Comparison of ENCODE assay signal across 2 cellular contexts in the genomic region with DNA sequence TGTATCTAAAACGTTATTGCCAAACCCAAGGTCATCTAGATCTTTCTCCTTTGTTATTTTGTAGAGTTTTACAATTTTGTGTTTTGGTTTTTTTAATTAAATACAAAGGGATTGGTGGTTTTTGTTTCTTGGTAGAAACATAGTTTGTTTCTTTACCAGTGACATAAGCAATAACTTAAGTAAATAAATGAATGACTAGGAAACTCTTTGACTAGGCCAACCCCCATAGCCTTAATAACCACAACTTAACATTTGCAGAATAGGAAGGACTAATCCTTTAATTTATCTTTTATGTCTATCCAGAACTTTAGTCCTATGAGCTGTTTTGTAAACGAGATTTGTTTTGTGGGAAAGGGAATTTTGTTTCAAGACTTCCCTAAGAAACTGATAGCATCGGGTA.
TF ChIP-seq lines count a peak whose summit lies in the region.

No MANE protein-coding gene starts in this region.

TF ChIP-seq in IMR-90, 13 proteins besides CTCF, POLR2A, EP300 and RAD21:
- TF ChIP-seq CEBPB (IDR thresholded peaks at IDR 0.05; ENCODE audit: low read depth, low read length): no peak
- TF ChIP-seq MXI1 (IDR thresholded peaks at IDR 0.05; ENCODE audit: borderline replicate concordance, low read depth, low read length): no peak
- TF ChIP-seq, protein P1, sequence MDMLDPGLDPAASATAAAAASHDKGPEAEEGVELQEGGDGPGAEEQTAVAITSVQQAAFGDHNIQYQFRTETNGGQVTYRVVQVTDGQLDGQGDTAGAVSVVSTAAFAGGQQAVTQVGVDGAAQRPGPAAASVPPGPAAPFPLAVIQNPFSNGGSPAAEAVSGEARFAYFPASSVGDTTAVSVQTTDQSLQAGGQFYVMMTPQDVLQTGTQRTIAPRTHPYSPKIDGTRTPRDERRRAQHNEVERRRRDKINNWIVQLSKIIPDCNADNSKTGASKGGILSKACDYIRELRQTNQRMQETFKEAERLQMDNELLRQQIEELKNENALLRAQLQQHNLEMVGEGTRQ (IDR thresholded peaks at IDR 0.05; ENCODE audit: low read depth, low read length): no peak
- no peak for TF ChIP-seq RCOR1 (IDR thresholded peaks at IDR 0.05; ENCODE audit: insufficient replicate concordance, low read length)
- TF ChIP-seq MAFK (IDR thresholded peaks at IDR 0.05; ENCODE audit: low read depth, low read length): no peak
- no peak for TF ChIP-seq RFX5 (IDR thresholded peaks at IDR 0.05; ENCODE audit: low read depth, low read length)
- TF ChIP-seq CHD1 (IDR thresholded peaks at IDR 0.05; ENCODE audit: low read depth, low read length): no peak
- no peak for TF ChIP-seq FOS (IDR thresholded peaks at IDR 0.05; ENCODE audit: low read depth, low read length)
- TF ChIP-seq SMC3 (IDR thresholded peaks at IDR 0.05; ENCODE audit: low read depth, low read length): no peak
- TF ChIP-seq MAZ (IDR thresholded peaks at IDR 0.05; ENCODE audit: borderline replicate concordance, low read depth, low read length): no peak
- TF ChIP-seq, protein P2, sequence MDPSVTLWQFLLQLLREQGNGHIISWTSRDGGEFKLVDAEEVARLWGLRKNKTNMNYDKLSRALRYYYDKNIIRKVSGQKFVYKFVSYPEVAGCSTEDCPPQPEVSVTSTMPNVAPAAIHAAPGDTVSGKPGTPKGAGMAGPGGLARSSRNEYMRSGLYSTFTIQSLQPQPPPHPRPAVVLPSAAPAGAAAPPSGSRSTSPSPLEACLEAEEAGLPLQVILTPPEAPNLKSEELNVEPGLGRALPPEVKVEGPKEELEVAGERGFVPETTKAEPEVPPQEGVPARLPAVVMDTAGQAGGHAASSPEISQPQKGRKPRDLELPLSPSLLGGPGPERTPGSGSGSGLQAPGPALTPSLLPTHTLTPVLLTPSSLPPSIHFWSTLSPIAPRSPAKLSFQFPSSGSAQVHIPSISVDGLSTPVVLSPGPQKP (IDR thresholded peaks at IDR 0.05; ENCODE audit: borderline replicate concordance, low read depth, low read length): no peak
- TF ChIP-seq BHLHE40 (IDR thresholded peaks at IDR 0.05; ENCODE audit: low read depth, low read length): no peak
- TF ChIP-seq NFE2L2 (IDR thresholded peaks at IDR 0.05; ENCODE audit: low read depth, low read length): no peak

TF ChIP-seq in endothelial cell of umbilical vein, 7 proteins besides CTCF, POLR2A, EP300 and RAD21:
- no peak for TF ChIP-seq POLR2AphosphoS5 (IDR thresholded peaks at IDR 0.05; ENCODE audit: insufficient read depth, low read depth, low read length)
- TF ChIP-seq, protein P3, sequence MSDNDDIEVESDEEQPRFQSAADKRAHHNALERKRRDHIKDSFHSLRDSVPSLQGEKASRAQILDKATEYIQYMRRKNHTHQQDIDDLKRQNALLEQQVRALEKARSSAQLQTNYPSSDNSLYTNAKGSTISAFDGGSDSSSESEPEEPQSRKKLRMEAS (IDR thresholded peaks at IDR 0.05; ENCODE audit: insufficient read depth, insufficient read length): no peak
- no peak for TF ChIP-seq EZH2 (IDR thresholded peaks at IDR 0.05; ENCODE audit: borderline replicate concordance, low read depth, low read length, severe bottlenecking)
- TF ChIP-seq MYC (IDR thresholded peaks at IDR 0.05; ENCODE audit: low read depth, low read length): no peak
- no peak for TF ChIP-seq JUN (IDR thresholded peaks at IDR 0.05; ENCODE audit: borderline replicate concordance, insufficient read depth, insufficient read length, low read depth)
- no peak for TF ChIP-seq FOS (IDR thresholded peaks at IDR 0.05; ENCODE audit: borderline replicate concordance, insufficient read depth, low read length)
- no peak for TF ChIP-seq GATA2 (IDR thresholded peaks at IDR 0.05; ENCODE audit: insufficient read depth, insufficient read length, low read depth, low read length)
